Comparison of ENCODE assay signal across 24 cellular contexts in genomic region chr3:60351481-60351880, GRCh38.
"Had no signal": no experiment of that assay in that cellular context is flagged by ENCODE, and none has a peak within 500 bp of the region (broad histone marks: within the 10 kb centered on the region; RNA-seq: fewer than 3 reads in every experiment).

No MANE protein-coding gene starts in this region.

- H3K9me3 ChIP-seq: esophagus squamous epithelium, gastrocnemius medialis, left lung, lower lobe of right lung, mucosa of descending colon had no signal

- H3K36me3 ChIP-seq: esophagus squamous epithelium, gastrocnemius medialis, heart right ventricle, left lung, lower lobe of right lung had no signal

- ATAC-seq: esophagus mucosa, gastrocnemius medialis, heart right ventricle, left cardiac atrium, left lung, left ventricle myocardium superior, lower lobe of right lung, mucosa of descending colon had no signal

- H3K27me3 Mint-ChIP-seq: naive B cell had no signal

- H3K4me3 Mint-ChIP-seq: mesothelial cell of epicardium, naive B cell had no signal

- H3K4me3 ChIP-seq: coronary artery, dorsolateral prefrontal cortex, esophagus squamous epithelium, gastrocnemius medialis, heart right ventricle, left lung, lower lobe of right lung, mucosa of descending colon had no signal

- H3K4me1 ChIP-seq: esophagus squamous epithelium, gastrocnemius medialis, left lung, lower lobe of right lung had no signal

- DNase-seq: dermis blood vessel endothelial cell; dorsolateral prefrontal cortex; effector CD4-positive, alpha-beta T cell; effector memory CD4-positive, alpha-beta T cell; erythroblast; esophagus squamous epithelium; foreskin fibroblast; foreskin melanocyte; gastrocnemius medialis; glutamatergic neuron; head of caudate nucleus; heart right ventricle; hippocampal formation; left cardiac atrium; left lung; left ventricle myocardium superior; lower lobe of right lung; mesenchymal stem cell; mucosa of descending colon; naive B cell had no signal

- H3K4me1 Mint-ChIP-seq: naive B cell had no signal

- H3K27ac ChIP-seq: coronary artery, dorsolateral prefrontal cortex, epithelial cell of prostate, esophagus squamous epithelium, gastrocnemius medialis, heart right ventricle, left lung, lower lobe of right lung had no signal

- H3K36me3 Mint-ChIP-seq: mesothelial cell of epicardium, naive B cell had no signal

- H3K27me3 ChIP-seq: dorsolateral prefrontal cortex, esophagus squamous epithelium, gastrocnemius medialis, heart right ventricle, left lung had no signal

- H3K27ac Mint-ChIP-seq: mesothelial cell of epicardium, naive B cell had no signal
